Comparison of ENCODE assay signal across 21 cellular contexts in genomic region chr22:23909258-23909898, GRCh38. TPM values are rescaled to one million over a fixed set of nuclear protein-coding genes. Genes with fewer than 3 reads are reported as not detected.
DNase-seq lines count a peak whose midpoint lies in the region; ATAC-seq and TF ChIP-seq lines count a peak whose summit lies in the region.
"Had no signal": no experiment of that assay in that cellular context is flagged by ENCODE, and none has a peak within 500 bp of the region (broad histone marks: within the 10 kb centered on the region; RNA-seq: fewer than 3 reads in every experiment).

No MANE protein-coding gene starts in this region.

- DNase-seq in NCI-H526 (lab: John Stamatoyannopoulos, UW) = peak; percentile 24 to 61
- no peak for DNase-seq in NCI-H526 treated with DMSO at 0.1 percent for 48 hours (lab: John Stamatoyannopoulos, UW)
- DNase-seq in choroid plexus epithelial cell (ENCODE audit: low read depth) = peak; percentile 58
- DNase-seq in mesenchymal stem cell = peak; percentile 21
- DNase-seq in upper lobe of right lung = no peak
- no peak for DNase-seq in T-helper 9 cell
- no peak for DNase-seq in GOT3 (lab: John Stamatoyannopoulos, UW)
- no peak for DNase-seq in GM03348 (ENCODE audit: low spot score)
- DNase-seq: 8988T; activated CD4-positive, alpha-beta T cell treated with anti-CD3 and anti-CD28 coated beads, Interleukin-2, amount 10 ng/mL, durations not matched to agents 7 days and 5 days; activated naive CD4-positive, alpha-beta T cell; gastrocnemius medialis; GF-D8; naive thymus-derived CD8-positive, alpha-beta T cell; NCI-H187 treated with DMSO at 0.1 percent for 48 hours; stimulated activated CD8-positive, alpha-beta memory T cell treated with anti-CD3 and anti-CD28 coated beads, Interleukin-4, amount 100 ng/mL, for 48 hours had no signal

- H4K91ac ChIP-seq in mesenchymal stem cell (ENCODE audit: low read length) = no peak overlapping the region

- H3K27ac ChIP-seq in mesenchymal stem cell (ENCODE audit: low read length, poor library complexity, severe bottlenecking) (no peak overlapping the region), upper lobe of right lung (peak overlapping the region; percentile 15)
- H3K27ac ChIP-seq: BLaER1 treated with 17β-estradiol and CSF1 and Interleukin-3, amounts not matched to agents 10 nM and 100 nM; gastrocnemius medialis; prostate gland had no signal

- H3K14ac ChIP-seq in mesenchymal stem cell (ENCODE audit: low read length in 2 of 2) = no peak overlapping the region

- H4K8ac ChIP-seq in mesenchymal stem cell (ENCODE audit: low read length) = no peak overlapping the region

- no peak overlapping the region for H3K18ac ChIP-seq in mesenchymal stem cell (ENCODE audit: low read depth in 1 of 2, low read length in 2 of 2)

- no peak overlapping the region for H2BK12ac ChIP-seq in mesenchymal stem cell (ENCODE audit: low read length in 2 of 2)

- peaks cover 3% of the 10 kb centered on the region for H3K4me1 ChIP-seq in mesenchymal stem cell (ENCODE audit: control insufficient read depth, insufficient read depth, low read depth, low read length)
- peaks cover 13% of the 10 kb centered on the region for H3K4me1 ChIP-seq in upper lobe of right lung
- H3K4me1 ChIP-seq: prostate gland had no signal

- H3K36me3 ChIP-seq in mesenchymal stem cell (ENCODE audit: control insufficient read depth in 1 of 2, insufficient read depth in 2 of 2, low read depth in 1 of 2, low read length in 2 of 2) = no peaks in the 10 kb centered on the region
- no peaks in the 10 kb centered on the region for H3K36me3 ChIP-seq in upper lobe of right lung
- H3K36me3 ChIP-seq: BLaER1 treated with 17β-estradiol and CSF1 and Interleukin-3, amounts not matched to agents 10 nM and 100 nM; gastrocnemius medialis; prostate gland had no signal

- H2AFZ ChIP-seq in mesenchymal stem cell (ENCODE audit: low read depth, low read length) = no peak overlapping the region

- intact Hi-C loops in upper lobe of right lung (cut with DNase I) = no loop called here

- H3K9me3 ChIP-seq in mesenchymal stem cell (ENCODE audit: control insufficient read depth, low read length) = no peaks in the 10 kb centered on the region
- H3K9me3 ChIP-seq in upper lobe of right lung = no peaks in the 10 kb centered on the region
- H3K9me3 ChIP-seq: BLaER1 treated with 17β-estradiol and CSF1 and Interleukin-3, amounts not matched to agents 10 nM and 100 nM; gastrocnemius medialis; prostate gland had no signal

- H3K4me2 ChIP-seq in mesenchymal stem cell (ENCODE audit: low read length, poor library complexity, severe bottlenecking) = no peak overlapping the region

- H3K27me3 ChIP-seq in mesenchymal stem cell (ENCODE audit: control insufficient read depth in 1 of 2, insufficient read depth in 1 of 2, low read length in 2 of 2) = peaks cover 0 to 6% of the 10 kb centered on the region in 2 experiments
- H3K27me3 ChIP-seq in upper lobe of right lung = no peaks in the 10 kb centered on the region
- H3K27me3 ChIP-seq: BLaER1 treated with 17β-estradiol and CSF1 and Interleukin-3, amounts not matched to agents 10 nM and 100 nM had no signal

- H3K23ac ChIP-seq in mesenchymal stem cell (ENCODE audit: low read length in 2 of 2) = no peak overlapping the region

- no peak overlapping the region for H2AK5ac ChIP-seq in mesenchymal stem cell (ENCODE audit: low read length, severe bottlenecking)

- H3K4me3 ChIP-seq in choroid plexus epithelial cell (ENCODE audit: low read depth, low read length) (no peak overlapping the region), mesenchymal stem cell (ENCODE audit: insufficient read depth in 1 of 2, low read depth in 1 of 2, low read length in 2 of 2) (peak overlapping the region in 1 of 2 experiments; percentile 53), upper lobe of right lung (no peak overlapping the region)
- H3K4me3 ChIP-seq: BLaER1 treated with 17β-estradiol and CSF1 and Interleukin-3, amounts not matched to agents 10 nM and 100 nM; gastrocnemius medialis; lung; prostate gland had no signal

- H3K9ac ChIP-seq in mesenchymal stem cell (ENCODE audit: low read length) = peak overlapping the region; percentile 44
- H3K9ac ChIP-seq: BLaER1 treated with 17β-estradiol and CSF1 and Interleukin-3, amounts not matched to agents 10 nM and 100 nM had no signal

- no peak for ATAC-seq in upper lobe of right lung
- ATAC-seq: gastrocnemius medialis; naive thymus-derived CD8-positive, alpha-beta T cell; Right ventricle myocardium inferior had no signal

- no peak for TF ChIP-seq CTCF in choroid plexus epithelial cell (conservative IDR thresholded peaks at IDR 0.05; ENCODE audit: low read depth, low read length)
- no peak for TF ChIP-seq CTCF in upper lobe of right lung (IDR thresholded peaks at IDR 0.05)

- no peak overlapping the region for H2BK15ac ChIP-seq in mesenchymal stem cell (ENCODE audit: low read depth, poor library complexity, severe bottlenecking)

- H2BK5ac ChIP-seq in mesenchymal stem cell (ENCODE audit: low read depth, low read length, poor library complexity, severe bottlenecking) = no peak overlapping the region

- H2BK120ac ChIP-seq in mesenchymal stem cell (ENCODE audit: low read depth, low read length) = no peak overlapping the region

- H3K4ac ChIP-seq in mesenchymal stem cell (ENCODE audit: low read depth in 1 of 2, low read length in 2 of 2) = no peak overlapping the region

- 88% methylated on average over 5 of the region's 6 CpGs for WGBS in mesenchymal stem cell

- no peaks in the 10 kb centered on the region for H3K79me1 ChIP-seq in mesenchymal stem cell (replicated peaks; ENCODE audit: low read length, poor library complexity, severe bottlenecking)

RNA-seq across cellular contexts. Expression of gene MIF, which starts 15.2 kb away (rescaled TPM):
- 908 TPM for polyA plus RNA-seq in mesenchymal stem cell (2013, experiment 1 of 2)
- polyA plus RNA-seq in mesenchymal stem cell (2013, experiment 2 of 2) = 993 TPM
- 236 TPM for total RNA-seq in upper lobe of right lung

RNA-seq across cellular contexts. Expression of gene GSTT2B, which starts 51.6 kb away (rescaled TPM):
- 3.9 TPM for polyA plus RNA-seq in mesenchymal stem cell (2013, experiment 1 of 2)
- 3.6 TPM for polyA plus RNA-seq in mesenchymal stem cell (2013, experiment 2 of 2)
- 9.8 TPM for total RNA-seq in upper lobe of right lung
- total RNA-seq: activated CD4-positive, alpha-beta T cell treated with anti-CD3 and anti-CD28 coated beads, Interleukin-2, amount 10 ng/mL, durations not matched to agents 7 days and 5 days; naive thymus-derived CD8-positive, alpha-beta T cell had no signal
- polyA plus RNA-seq: IgD-negative memory B cell; naive thymus-derived CD8-positive, alpha-beta T cell had no signal

RNA-seq across cellular contexts. Expression of gene SLC2A11, which starts 51.7 kb away (rescaled TPM):
- polyA plus RNA-seq in mesenchymal stem cell (2013, experiment 1 of 2) = 15.5 TPM
- 15.6 TPM for polyA plus RNA-seq in mesenchymal stem cell (2013, experiment 2 of 2)
- total RNA-seq in upper lobe of right lung = 13.2 TPM

RNA-seq across cellular contexts. Expression of gene DDTL, which starts 57.3 kb away (rescaled TPM):
- polyA plus RNA-seq in mesenchymal stem cell (2013, experiment 1 of 2) = 1.4 TPM
- 1.2 TPM for polyA plus RNA-seq in mesenchymal stem cell (2013, experiment 2 of 2)
- 2.5 TPM for total RNA-seq in upper lobe of right lung
- total RNA-seq: naive thymus-derived CD8-positive, alpha-beta T cell had no signal

Comparison
In these comparisons a context has a peak if more than half of its experiments do, and no peak if none do; other contexts are left out.
1. DNase-seq: peak in NCI-H526 (2 of 2), choroid plexus epithelial cell (single experiment) and mesenchymal stem cell (single experiment); none in NCI-H526 treated with DMSO at 0.1 percent for 48 hours (single experiment), upper lobe of right lung (single experiment), T-helper 9 cell (single experiment), GOT3 (single experiment) and GM03348 (single experiment).